In the genomic region with DNA sequence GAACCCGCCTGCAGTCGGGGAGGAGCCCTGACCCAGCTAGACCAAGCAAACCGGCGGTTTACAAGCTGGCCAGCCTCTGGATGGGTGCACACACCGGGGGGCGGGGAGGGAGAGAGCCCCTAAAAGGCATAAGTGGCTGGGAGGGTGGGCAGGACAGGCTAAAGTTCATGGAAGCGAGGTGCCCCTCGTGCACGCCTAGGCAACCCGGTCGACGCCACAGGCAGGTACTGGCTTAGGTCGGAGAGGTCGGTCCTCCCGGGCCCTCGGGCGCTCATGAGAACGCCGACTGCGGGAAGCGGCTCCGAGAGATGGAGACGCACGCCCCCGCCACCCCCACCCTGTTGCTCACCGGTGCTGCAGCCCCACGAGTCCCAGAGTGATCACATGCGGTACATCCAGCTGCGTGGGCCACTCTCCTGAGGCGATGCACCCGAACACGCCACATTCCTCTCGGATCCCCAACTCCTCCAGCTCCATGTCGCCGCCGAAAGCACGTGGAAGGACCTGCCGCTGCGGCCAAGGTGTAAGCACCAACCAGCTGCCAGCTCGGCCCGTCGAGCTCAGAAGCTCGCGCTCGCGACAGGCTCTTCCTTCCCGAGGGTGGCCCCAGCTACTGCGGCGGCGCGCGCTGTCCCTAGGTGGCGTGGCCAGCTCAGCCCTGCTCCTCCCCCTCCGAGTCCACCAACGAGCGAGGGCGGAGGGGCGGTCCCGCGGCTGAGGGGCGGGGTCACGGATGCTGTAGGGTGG, we compare ENCODE assay signal across 8 cellular contexts. TPM values are rescaled to one million over a fixed set of nuclear protein-coding genes. Genes with fewer than 3 reads are reported as not detected.
A peak's percentile ranks its signal among the peaks of the same experiment; 100 is the strongest.
DNase-seq lines count a peak whose midpoint lies in the region; ATAC-seq and TF ChIP-seq lines count a peak whose summit lies in the region.

A gene (minus strand): TSS at position 615 of the 747 bp plus-strand sequence. CDS start 138 bp downstream, at position 477.

- peaks cover 20 to 34% (median 24%) of the 10 kb centered on the region in 3 donors for H3K4me1 Mint-ChIP-seq in IgD-negative memory B cell
- H3K4me1 Mint-ChIP-seq in activated T-cell treated with anti-CD3 and anti-CD28 coated beads, Interleukin-2, amount 50 U/mL, for 24 hours (ENCODE audit: low read depth): peaks cover 50% of the 10 kb centered on the region

- H3K9me3 Mint-ChIP-seq in IgD-negative memory B cell: no peaks in the 10 kb centered on the region
- no peaks in the 10 kb centered on the region for H3K9me3 Mint-ChIP-seq in activated T-cell treated with anti-CD3 and anti-CD28 coated beads, Interleukin-2, amount 50 U/mL, for 24 hours

- no peaks in the 10 kb centered on the region for H3K27me3 Mint-ChIP-seq in IgD-negative memory B cell
- H3K27me3 Mint-ChIP-seq in activated T-cell treated with anti-CD3 and anti-CD28 coated beads, Interleukin-2, amount 50 U/mL, for 24 hours: no peaks in the 10 kb centered on the region

- H3K36me3 ChIP-seq in muscle layer of colon (ENCODE audit: insufficient read depth, low read length): no peaks in the 10 kb centered on the region

- peak within 1 kb of the TSS; percentile 81 to 100 (median 93) for H3K4me3 Mint-ChIP-seq in IgD-negative memory B cell
- peak within 1 kb of the TSS; percentile 94 for H3K4me3 Mint-ChIP-seq in activated T-cell treated with anti-CD3 and anti-CD28 coated beads, Interleukin-2, amount 50 U/mL, for 24 hours

- peak within 1 kb of the TSS; percentile 94 for H3K27ac ChIP-seq in muscle layer of colon (ENCODE audit: low read depth, low read length)

- peak; percentile 14 for TF ChIP-seq CTCF in epithelial cell of proximal tubule (conservative IDR thresholded peaks at IDR 0.05; ENCODE audit: low read depth, low read length)

- H3K9ac ChIP-seq in muscle layer of colon (ENCODE audit: low read length): peak within 1 kb of the TSS; percentile 49

- no peaks in the 10 kb centered on the region for H3K36me3 Mint-ChIP-seq in IgD-negative memory B cell
- peaks cover 77% of the 10 kb centered on the region for H3K36me3 Mint-ChIP-seq in activated T-cell treated with anti-CD3 and anti-CD28 coated beads, Interleukin-2, amount 50 U/mL, for 24 hours (ENCODE audit: low read depth)

- peaks cover 16% of the 10 kb centered on the region for H3K4me1 ChIP-seq in muscle layer of colon (ENCODE audit: insufficient read depth, low read length)

- H3K4me3 ChIP-seq in epithelial cell of proximal tubule (ENCODE audit: low read depth, low read length) (peak within 1 kb of the TSS; percentile 96), muscle layer of colon (ENCODE audit: low read depth in 1 of 2, low read length in 2 of 2) (peak within 1 kb of the TSS; percentile 72 to 91)

- H3K27ac Mint-ChIP-seq in IgD-negative memory B cell: peak within 1 kb of the TSS; percentile 25 to 99 (median 71)
- H3K27ac Mint-ChIP-seq in activated T-cell treated with anti-CD3 and anti-CD28 coated beads, Interleukin-2, amount 50 U/mL, for 24 hours: peak within 1 kb of the TSS; percentile 96

- peak; percentile 82 for ATAC-seq in GM21528 (IDR thresholded peaks at IDR 0.05; ENCODE audit: low FRiP score, unreplicated experiment)

- DNase-seq in DMS153 (lab: John Stamatoyannopoulos, UW): peak; percentile 97
- DNase-seq in activated T-cell treated with anti-CD3 and anti-CD28 coated beads, Interleukin-2, amount 50 U/mL, for 24 hours: peak; percentile 99
- peak; percentile 70 for DNase-seq in epithelial cell of proximal tubule (ENCODE audit: low read depth)
- peak; percentile 96 for DNase-seq in stimulated activated CD8-positive, alpha-beta memory T cell treated with anti-CD3 and anti-CD28 coated beads, Interleukin-7, amount 100 ng/mL, for 48 hours (ENCODE audit: extremely low read depth in 1 of 2, low read depth in 1 of 2)

- no peaks in the 10 kb centered on the region for H3K27me3 ChIP-seq in muscle layer of colon (ENCODE audit: control insufficient read depth in 1 of 2, insufficient read depth in 2 of 2, low read length in 2 of 2)

- no peaks in the 10 kb centered on the region for H3K9me3 ChIP-seq in muscle layer of colon (ENCODE audit: low read length)

TF ChIP-seq in PFSK-1, 5 proteins besides CTCF, POLR2A, EP300 and RAD21:
- peak; percentile 59 for TF ChIP-seq FOXP2 (optimal IDR thresholded peaks at IDR 0.05; ENCODE audit: borderline replicate concordance, extremely low read depth, extremely low read length, insufficient read depth)
- TF ChIP-seq, protein P1, sequence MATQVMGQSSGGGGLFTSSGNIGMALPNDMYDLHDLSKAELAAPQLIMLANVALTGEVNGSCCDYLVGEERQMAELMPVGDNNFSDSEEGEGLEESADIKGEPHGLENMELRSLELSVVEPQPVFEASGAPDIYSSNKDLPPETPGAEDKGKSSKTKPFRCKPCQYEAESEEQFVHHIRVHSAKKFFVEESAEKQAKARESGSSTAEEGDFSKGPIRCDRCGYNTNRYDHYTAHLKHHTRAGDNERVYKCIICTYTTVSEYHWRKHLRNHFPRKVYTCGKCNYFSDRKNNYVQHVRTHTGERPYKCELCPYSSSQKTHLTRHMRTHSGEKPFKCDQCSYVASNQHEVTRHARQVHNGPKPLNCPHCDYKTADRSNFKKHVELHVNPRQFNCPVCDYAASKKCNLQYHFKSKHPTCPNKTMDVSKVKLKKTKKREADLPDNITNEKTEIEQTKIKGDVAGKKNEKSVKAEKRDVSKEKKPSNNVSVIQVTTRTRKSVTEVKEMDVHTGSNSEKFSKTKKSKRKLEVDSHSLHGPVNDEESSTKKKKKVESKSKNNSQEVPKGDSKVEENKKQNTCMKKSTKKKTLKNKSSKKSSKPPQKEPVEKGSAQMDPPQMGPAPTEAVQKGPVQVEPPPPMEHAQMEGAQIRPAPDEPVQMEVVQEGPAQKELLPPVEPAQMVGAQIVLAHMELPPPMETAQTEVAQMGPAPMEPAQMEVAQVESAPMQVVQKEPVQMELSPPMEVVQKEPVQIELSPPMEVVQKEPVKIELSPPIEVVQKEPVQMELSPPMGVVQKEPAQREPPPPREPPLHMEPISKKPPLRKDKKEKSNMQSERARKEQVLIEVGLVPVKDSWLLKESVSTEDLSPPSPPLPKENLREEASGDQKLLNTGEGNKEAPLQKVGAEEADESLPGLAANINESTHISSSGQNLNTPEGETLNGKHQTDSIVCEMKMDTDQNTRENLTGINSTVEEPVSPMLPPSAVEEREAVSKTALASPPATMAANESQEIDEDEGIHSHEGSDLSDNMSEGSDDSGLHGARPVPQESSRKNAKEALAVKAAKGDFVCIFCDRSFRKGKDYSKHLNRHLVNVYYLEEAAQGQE (IDR thresholded peaks at IDR 0.05; ENCODE audit: insufficient read depth in 1 of 2, low read depth in 2 of 2, low read length in 2 of 2): no peak
- peak; percentile 74; the same call in 1 of the 2 replicates for TF ChIP-seq TAF1 (IDR thresholded peaks at IDR 0.05; ENCODE audit: borderline replicate concordance, insufficient read depth, low read length)
- TF ChIP-seq POLR2AphosphoS5 (IDR thresholded peaks at IDR 0.05; ENCODE audit: low read depth, low read length): peak; percentile 91
- peak; percentile 78; the same call in 1 of the 2 replicates for TF ChIP-seq SIN3A (IDR thresholded peaks at IDR 0.05; ENCODE audit: borderline replicate concordance, insufficient read depth, low read length)

RNA-seq across cellular contexts. Expression of the gene that starts here (rescaled TPM):
- 10.3 TPM for polyA plus RNA-seq in IgD-negative memory B cell
- polyA plus RNA-seq in PFSK-1 (2012; ENCODE audit: insufficient read length, low read depth): 39.5 TPM
- 19.4 and 29.9 TPM in 2 replicates for total RNA-seq in epithelial cell of proximal tubule

Comparison
In these comparisons a context has a peak if more than half of its experiments do, and no peak if none do; other contexts are left out.
1. Peak in every context shown above with its lines: DNase-seq, ATAC-seq, H3K4me3 ChIP-seq and H3K27ac ChIP-seq.